In genomic region chr10:126945351-126946035, GRCh38 we compare ENCODE assay signal across 27 cellular contexts. TPM values are rescaled to one million over a fixed set of nuclear protein-coding genes. Genes with fewer than 3 reads are reported as not detected.
DNase-seq lines count a peak whose midpoint lies in the region; TF ChIP-seq lines count a peak whose summit lies in the region.
"Had no signal": no experiment of that assay in that cellular context is flagged by ENCODE, and none has a peak within 500 bp of the region (broad histone marks: within the 10 kb centered on the region; RNA-seq: fewer than 3 reads in every experiment).

No MANE protein-coding gene starts in this region.

- H3K27me3 Mint-ChIP-seq in HFFc6 (ENCODE audit: insufficient read depth), result no peaks in the 10 kb centered on the region
- H3K27me3 Mint-ChIP-seq: dendritic cell treated with granulocyte-macrophage colony-stimulating factor and Interleukin-4, amounts not matched to agents 40 ng/mL and 50 ng/mL, for 4 days; IgD-negative memory B cell; progenitor cell of endocrine pancreas; type B pancreatic cell had no signal

- TF ChIP-seq CTCF in HFFc6 (IDR thresholded peaks at IDR 0.05) (no peak), epithelial cell of esophagus (IDR thresholded peaks at IDR 0.05; ENCODE audit: insufficient read depth, low read depth, low read length, missing control alignments) (no peak)

- H3K9me3 Mint-ChIP-seq in HFFc6, result peaks cover 12% of the 10 kb centered on the region
- H3K9me3 Mint-ChIP-seq: dendritic cell treated with granulocyte-macrophage colony-stimulating factor and Interleukin-4, amounts not matched to agents 40 ng/mL and 50 ng/mL, for 4 days; type B pancreatic cell had no signal

- no peaks in the 10 kb centered on the region for H3K36me3 ChIP-seq in H7 (replicated peaks; ENCODE audit: control insufficient read depth, insufficient read depth, low read length)
- H3K36me3 ChIP-seq: BLaER1 treated with 17β-estradiol and CSF1 and Interleukin-3, amounts not matched to agents 10 nM and 100 nM; sigmoid colon had no signal

- peaks cover 33% of the 10 kb centered on the region for H3K36me3 Mint-ChIP-seq in HFFc6 (ENCODE audit: low read depth)

- peak; percentile 37 for DNase-seq in HFFc6
- peak; percentile 24 for DNase-seq in epithelial cell of esophagus (ENCODE audit: low read depth)
- peak; percentile 82 for DNase-seq in kidney tubule cell (ENCODE audit: low spot score)
- no peak for DNase-seq in RKO (ENCODE audit: low spot score)
- no peak for DNase-seq in DMS153 (lab: John Stamatoyannopoulos, UW)
- DNase-seq in NCI-H2227 (lab: John Stamatoyannopoulos, UW; ENCODE audit: unreplicated experiment), result no peak
- no peak for DNase-seq in H7
- DNase-seq: activated CD4-positive, alpha-beta T cell treated with anti-CD3 and anti-CD28 coated beads, Interleukin-2, amount 50 U/mL, for 48 hours; activated CD4-positive, CD25-positive, alpha-beta regulatory T cell treated with anti-CD3 and anti-CD28 coated beads, Interleukin-2, amount 50 U/mL, for 72 hours; activated T-cell treated with anti-CD3 and anti-CD28 coated beads, Interleukin-2, amount 50 U/mL, for 72 hours; caudate nucleus; GDM1; left ventricle myocardium superior; mesendoderm; NCI-H2171 treated with DMSO at 0.1 percent for 48 hours; NCI-H524; NK-92 treated with Interleukin-12 subunit alpha and Interleukin-12 subunit beta, amount 100 ng/mL, for 24 hours; PC-9; SHP77 treated with DMSO at 0.1 percent for 48 hours; sigmoid colon; stimulated activated CD4-positive, alpha-beta T cell treated with anti-CD3 and anti-CD28 coated beads, Interleukin-4, amount 100 ng/mL, for 4 hours; T-helper 2 cell had no signal

- H3K4me3 ChIP-seq in epithelial cell of esophagus (ENCODE audit: low read length) (no peak overlapping the region), H7 (ENCODE audit: insufficient read depth, low read depth, low read length) (no peak overlapping the region)
- H3K4me3 ChIP-seq: BLaER1 treated with 17β-estradiol and CSF1 and Interleukin-3, amounts not matched to agents 10 nM and 100 nM; PC-9; sigmoid colon had no signal

- peaks cover 5% of the 10 kb centered on the region; the same call in 1 of the 2 replicates for H3K4me1 Mint-ChIP-seq in HFFc6 (ENCODE audit: low read depth)
- H3K4me1 Mint-ChIP-seq: IgD-negative memory B cell had no signal

- H3K27me3 ChIP-seq in H7 (ENCODE audit: control insufficient read depth, insufficient read depth, low read length), result no peaks in the 10 kb centered on the region
- H3K27me3 ChIP-seq: BLaER1 treated with 17β-estradiol and CSF1 and Interleukin-3, amounts not matched to agents 10 nM and 100 nM; sigmoid colon had no signal

- peak overlapping the region; percentile 32; the same call in 1 of the 2 replicates for H3K27ac Mint-ChIP-seq in HFFc6
- H3K27ac Mint-ChIP-seq: activated T-cell treated with anti-CD3 and anti-CD28 coated beads, Interleukin-2, amount 50 U/mL, for 72 hours; dendritic cell treated with granulocyte-macrophage colony-stimulating factor and Interleukin-4, amounts not matched to agents 40 ng/mL and 50 ng/mL, for 4 days; IgD-negative memory B cell; progenitor cell of endocrine pancreas; type B pancreatic cell had no signal

- no peak overlapping the region for H3K4me3 Mint-ChIP-seq in HFFc6
- H3K4me3 Mint-ChIP-seq: activated T-cell treated with anti-CD3 and anti-CD28 coated beads, Interleukin-2, amount 50 U/mL, for 72 hours; dendritic cell treated with granulocyte-macrophage colony-stimulating factor and Interleukin-4, amounts not matched to agents 40 ng/mL and 50 ng/mL, for 4 days; IgD-negative memory B cell; type B pancreatic cell had no signal

RNA-seq across cellular contexts. Expression of gene DOCK1, which starts 40.3 kb away (rescaled TPM):
- total RNA-seq in HFFc6 (2021; fragmentation: NEBNext Ultra II Directional; extraction: Animal tissue kit (Norgen Biotek cat#: 25700)), result 10 to 100 TPM; 50.6 to 59.9 (median 54.7) TPM
- total RNA-seq in H7 (2014; rRNA removed; shearing (Covaris generic)), result 44.5 and 47.9 TPM in 2 replicates

Comparison
In these comparisons a context has a peak if more than half of its experiments do, and no peak if none do; other contexts are left out.
1. DNase-seq: peak in HFFc6 (single experiment), epithelial cell of esophagus (single experiment) and kidney tubule cell (single experiment); none in RKO (single experiment), DMS153 (single experiment), NCI-H2227 (single experiment) and H7 (single experiment).